Comparison of ENCODE assay signal across 12 cellular contexts in the genomic region with DNA sequence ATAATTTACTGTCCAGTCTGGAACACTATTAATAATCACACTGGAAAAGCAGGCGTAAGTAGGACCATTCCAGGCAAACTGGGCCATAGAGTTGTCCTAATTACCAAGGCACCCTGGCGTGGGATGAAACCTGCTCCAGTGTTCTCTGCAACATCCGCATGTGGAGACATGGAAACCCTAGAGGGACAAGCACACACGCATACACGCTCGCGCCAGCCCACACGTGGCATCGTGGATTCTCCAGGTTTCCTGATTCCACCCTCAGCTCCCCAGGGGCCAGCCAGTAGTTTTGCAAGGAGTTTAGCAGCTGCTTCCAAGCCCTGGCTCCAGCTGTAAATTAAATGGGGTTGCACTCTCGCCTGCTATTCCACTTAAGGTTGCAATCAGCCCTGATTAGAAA.
"Had no signal": no experiment of that assay in that cellular context is flagged by ENCODE, and none has a peak within 500 bp of the region (broad histone marks: within the 10 kb centered on the region; RNA-seq: fewer than 3 reads in every experiment).

No MANE protein-coding gene starts in this region.

- DNase-seq: activated CD4-positive, alpha-beta T cell treated with anti-CD3 and anti-CD28 coated beads, Interleukin-2, amount 50 U/mL, for 1 hour; activated CD8-positive, alpha-beta memory T cell treated with anti-CD3 and anti-CD28 coated beads for 24 hours; activated naive CD8-positive, alpha-beta T cell treated with anti-CD3 and anti-CD28 coated beads for 36 hours; cerebellar nuclear complex; effector memory CD8-positive, alpha-beta T cell; sigmoid colon; stimulated activated CD4-positive, alpha-beta T cell treated with anti-CD3 and anti-CD28 coated beads, Interleukin-1b, Interleukin-23, amount 100 ng/mL, for 48 hours; stomach; T-cell; T-helper 9 cell had no signal

- H3K9me3 ChIP-seq: sigmoid colon, stomach had no signal

- ATAC-seq: activated CD4-positive, CD25-positive, alpha-beta regulatory T cell treated with anti-CD3 and anti-CD28 coated beads, Interleukin-2, amount 50 U/mL, for 24 hours; effector memory CD8-positive, alpha-beta T cell; T-cell had no signal

- H3K4me3 ChIP-seq: sigmoid colon, stomach had no signal

- H3K27me3 ChIP-seq: sigmoid colon, stomach had no signal

- H3K27ac ChIP-seq: epithelial cell of prostate, sigmoid colon had no signal

- H3K4me1 ChIP-seq: stomach had no signal
